ENCODE assay signal across 1 cellular context in genomic region chr1:32111789-32112188, GRCh38.
TF ChIP-seq lines count a peak whose summit lies in the region.

No MANE protein-coding gene starts in this region.

TF ChIP-seq in GM23338, 12 proteins besides CTCF, POLR2A, EP300 and RAD21 (continued from another document):
- TF ChIP-seq, protein P1, sequence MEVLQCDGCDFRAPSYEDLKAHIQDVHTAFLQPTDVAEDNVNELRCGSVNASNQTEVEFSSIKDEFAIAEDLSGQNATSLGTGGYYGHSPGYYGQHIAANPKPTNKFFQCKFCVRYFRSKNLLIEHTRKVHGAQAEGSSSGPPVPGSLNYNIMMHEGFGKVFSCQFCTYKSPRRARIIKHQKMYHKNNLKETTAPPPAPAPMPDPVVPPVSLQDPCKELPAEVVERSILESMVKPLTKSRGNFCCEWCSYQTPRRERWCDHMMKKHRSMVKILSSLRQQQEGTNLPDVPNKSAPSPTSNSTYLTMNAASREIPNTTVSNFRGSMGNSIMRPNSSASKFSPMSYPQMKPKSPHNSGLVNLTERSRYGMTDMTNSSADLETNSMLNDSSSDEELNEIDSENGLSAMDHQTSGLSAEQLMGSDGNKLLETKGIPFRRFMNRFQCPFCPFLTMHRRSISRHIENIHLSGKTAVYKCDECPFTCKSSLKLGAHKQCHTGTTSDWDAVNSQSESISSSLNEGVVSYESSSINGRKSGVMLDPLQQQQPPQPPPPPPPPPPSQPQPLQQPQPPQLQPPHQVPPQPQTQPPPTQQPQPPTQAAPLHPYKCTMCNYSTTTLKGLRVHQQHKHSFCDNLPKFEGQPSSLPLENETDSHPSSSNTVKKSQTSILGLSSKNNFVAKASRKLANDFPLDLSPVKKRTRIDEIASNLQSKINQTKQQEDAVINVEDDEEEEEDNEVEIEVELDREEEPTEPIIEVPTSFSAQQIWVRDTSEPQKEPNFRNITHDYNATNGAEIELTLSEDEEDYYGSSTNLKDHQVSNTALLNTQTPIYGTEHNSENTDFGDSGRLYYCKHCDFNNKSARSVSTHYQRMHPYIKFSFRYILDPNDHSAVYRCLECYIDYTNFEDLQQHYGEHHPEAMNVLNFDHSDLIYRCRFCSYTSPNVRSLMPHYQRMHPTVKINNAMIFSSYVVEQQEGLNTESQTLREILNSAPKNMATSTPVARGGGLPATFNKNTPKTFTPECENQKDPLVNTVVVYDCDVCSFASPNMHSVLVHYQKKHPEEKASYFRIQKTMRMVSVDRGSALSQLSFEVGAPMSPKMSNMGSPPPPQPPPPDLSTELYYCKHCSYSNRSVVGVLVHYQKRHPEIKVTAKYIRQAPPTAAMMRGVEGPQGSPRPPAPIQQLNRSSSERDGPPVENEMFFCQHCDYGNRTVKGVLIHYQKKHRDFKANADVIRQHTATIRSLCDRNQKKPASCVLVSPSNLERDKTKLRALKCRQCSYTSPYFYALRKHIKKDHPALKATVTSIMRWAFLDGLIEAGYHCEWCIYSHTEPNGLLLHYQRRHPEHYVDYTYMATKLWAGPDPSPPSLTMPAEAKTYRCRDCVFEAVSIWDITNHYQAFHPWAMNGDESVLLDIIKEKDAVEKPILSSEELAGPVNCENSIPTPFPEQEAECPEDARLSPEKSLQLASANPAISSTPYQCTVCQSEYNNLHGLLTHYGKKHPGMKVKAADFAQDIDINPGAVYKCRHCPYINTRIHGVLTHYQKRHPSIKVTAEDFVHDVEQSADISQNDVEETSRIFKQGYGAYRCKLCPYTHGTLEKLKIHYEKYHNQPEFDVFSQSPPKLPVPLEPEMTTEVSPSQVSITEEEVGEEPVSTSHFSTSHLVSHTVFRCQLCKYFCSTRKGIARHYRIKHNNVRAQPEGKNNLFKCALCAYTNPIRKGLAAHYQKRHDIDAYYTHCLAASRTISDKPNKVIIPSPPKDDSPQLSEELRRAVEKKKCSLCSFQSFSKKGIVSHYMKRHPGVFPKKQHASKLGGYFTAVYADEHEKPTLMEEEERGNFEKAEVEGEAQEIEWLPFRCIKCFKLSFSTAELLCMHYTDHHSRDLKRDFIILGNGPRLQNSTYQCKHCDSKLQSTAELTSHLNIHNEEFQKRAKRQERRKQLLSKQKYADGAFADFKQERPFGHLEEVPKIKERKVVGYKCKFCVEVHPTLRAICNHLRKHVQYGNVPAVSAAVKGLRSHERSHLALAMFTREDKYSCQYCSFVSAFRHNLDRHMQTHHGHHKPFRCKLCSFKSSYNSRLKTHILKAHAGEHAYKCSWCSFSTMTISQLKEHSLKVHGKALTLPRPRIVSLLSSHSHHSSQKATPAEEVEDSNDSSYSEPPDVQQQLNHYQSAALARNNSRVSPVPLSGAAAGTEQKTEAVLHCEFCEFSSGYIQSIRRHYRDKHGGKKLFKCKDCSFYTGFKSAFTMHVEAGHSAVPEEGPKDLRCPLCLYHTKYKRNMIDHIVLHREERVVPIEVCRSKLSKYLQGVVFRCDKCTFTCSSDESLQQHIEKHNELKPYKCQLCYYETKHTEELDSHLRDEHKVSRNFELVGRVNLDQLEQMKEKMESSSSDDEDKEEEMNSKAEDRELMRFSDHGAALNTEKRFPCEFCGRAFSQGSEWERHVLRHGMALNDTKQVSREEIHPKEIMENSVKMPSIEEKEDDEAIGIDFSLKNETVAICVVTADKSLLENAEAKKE (CRISPR knock-in tag; IDR thresholded peaks at IDR 0.05): no peak
- TF ChIP-seq STAT1 (IDR thresholded peaks at IDR 0.05; ENCODE audit: unreplicated experiment) (no peak), CREB1 (CRISPR knock-in tag; IDR thresholded peaks at IDR 0.05; ENCODE audit: low read depth) (no peak), ZNF331 (CRISPR knock-in tag; IDR thresholded peaks at IDR 0.05; ENCODE audit: low read depth) (no peak), ZNF114 (CRISPR knock-in tag; IDR thresholded peaks at IDR 0.05) (no peak), EZH2phosphoT487 (IDR thresholded peaks at IDR 0.05; ENCODE audit: unreplicated experiment) (no peak), ETS1 (IDR thresholded peaks at IDR 0.05) (no peak)
